In the genomic region with DNA sequence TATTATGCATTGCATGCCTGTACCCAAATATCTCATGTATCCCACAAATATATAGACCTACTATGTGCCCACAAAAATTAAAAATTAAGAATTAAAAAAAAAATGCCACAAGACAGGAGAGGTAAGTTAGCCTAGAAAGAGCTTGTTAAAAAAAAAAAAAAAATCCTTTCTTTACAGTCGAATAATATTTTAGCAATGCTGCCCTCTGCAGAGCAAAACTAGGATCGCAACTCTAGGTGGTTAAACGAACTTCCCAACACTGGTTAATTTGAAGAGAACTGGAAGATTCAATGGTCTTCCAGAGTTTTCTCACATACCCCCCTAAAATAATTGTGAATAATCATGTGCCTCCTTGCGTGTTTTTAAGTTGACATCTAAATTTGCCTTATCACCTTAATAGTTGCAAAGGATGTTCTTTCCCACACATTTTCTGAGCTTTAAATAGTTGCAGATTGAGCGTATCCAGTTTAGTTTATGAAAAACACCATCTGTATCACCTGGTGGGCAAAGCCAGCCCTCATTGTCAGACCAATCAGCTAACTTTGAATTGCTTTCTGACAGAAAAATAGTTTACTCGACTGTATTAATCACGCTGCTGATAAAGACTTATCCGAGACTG, we compare ENCODE assay signal across 8 cellular contexts. TPM values are rescaled to one million over a fixed set of nuclear protein-coding genes. Genes with fewer than 3 reads are reported as not detected.
DNase-seq lines count a peak whose midpoint lies in the region; ATAC-seq and TF ChIP-seq lines count a peak whose summit lies in the region.

No MANE protein-coding gene starts in this region.

- H2AFZ ChIP-seq in MM.1S (ENCODE audit: low read length) (no peak overlapping the region), hepatocyte (no peak overlapping the region)

- H3K27ac ChIP-seq in MM.1S (ENCODE audit: low read length) (no peak overlapping the region), hepatocyte (no peak overlapping the region)

- ATAC-seq in GM18909 (IDR thresholded peaks at IDR 0.05; ENCODE audit: poor library complexity, unreplicated experiment) (no peak), HG03175 (IDR thresholded peaks at IDR 0.05; ENCODE audit: unreplicated experiment) (no peak)

- peaks cover 2% of the 10 kb centered on the region; the same call in 1 of the 2 replicates for H3F3A ChIP-seq in MM.1S (ENCODE audit: insufficient read depth, low read length)

- H4K20me1 ChIP-seq in MM.1S (ENCODE audit: insufficient read depth, low read length): no peaks in the 10 kb centered on the region
- H4K20me1 ChIP-seq in hepatocyte (ENCODE audit: insufficient read depth, poor library complexity, severe bottlenecking): no peaks in the 10 kb centered on the region

- H3K9me3 ChIP-seq in MM.1S (replicated peaks; ENCODE audit: insufficient read depth, low read length): no peaks in the 10 kb centered on the region
- no peaks in the 10 kb centered on the region for H3K9me3 ChIP-seq in hepatocyte (ENCODE audit: low read depth)

- H3K9me2 ChIP-seq in MM.1S (replicated peaks; ENCODE audit: insufficient read depth, low read length) (no peaks in the 10 kb centered on the region), hepatocyte (replicated peaks; ENCODE audit: insufficient read depth) (no peaks in the 10 kb centered on the region)

- no peak overlapping the region for H3K9ac ChIP-seq in MM.1S (ENCODE audit: low read length)

- DNase-seq in DMS79 treated with DMSO at 0.1 percent for 48 hours (lab: John Stamatoyannopoulos, UW): peak; percentile 58
- peak; percentile 50 for DNase-seq in MM.1S
- peak; percentile 67 for DNase-seq in T follicular helper cell (ENCODE audit: low read depth)
- peak; percentile 6 for DNase-seq in amniotic stem cell (lab: John Stamatoyannopoulos, UW)
- peak; percentile 79 for DNase-seq in hepatocyte (ENCODE audit: low spot score)
- peak; percentile 70 for DNase-seq in stimulated activated CD4-positive, alpha-beta T cell treated with anti-CD3 and anti-CD28 coated beads, Interleukin-12 subunit alpha, Interleukin-12 subunit beta, amount 100 ng/mL, for 4 hours

- no peak overlapping the region for H3K4me3 ChIP-seq in MM.1S (ENCODE audit: low read length)
- no peak overlapping the region for H3K4me3 ChIP-seq in hepatocyte

- 44% methylated on average over 8 of the region's 8 CpGs for WGBS in hepatocyte (ENCODE audit: low lambda C conversion rate, missing lambda C conversion rate)

- TF ChIP-seq CTCF in MM.1S (IDR thresholded peaks at IDR 0.05; ENCODE audit: low read length) (peak; percentile 48), hepatocyte (IDR thresholded peaks at IDR 0.05; ENCODE audit: poor library complexity) (peak; percentile 85)

- H3K36me3 ChIP-seq in MM.1S (replicated peaks; ENCODE audit: insufficient read depth, low read length) (no peaks in the 10 kb centered on the region), hepatocyte (replicated peaks; ENCODE audit: insufficient read depth, low read depth) (no peaks in the 10 kb centered on the region)

- H3K27me3 ChIP-seq in MM.1S (replicated peaks; ENCODE audit: insufficient read depth, low read length): peaks cover 25% of the 10 kb centered on the region
- H3K27me3 ChIP-seq in hepatocyte: no peaks in the 10 kb centered on the region

- H3K4me2 ChIP-seq in MM.1S (ENCODE audit: low read depth, low read length) (no peak overlapping the region), hepatocyte (no peak overlapping the region)

- H3K79me2 ChIP-seq in MM.1S (ENCODE audit: low read length): no peaks in the 10 kb centered on the region
- H3K79me2 ChIP-seq in hepatocyte: no peaks in the 10 kb centered on the region

- H3K4me1 ChIP-seq in MM.1S (ENCODE audit: low read length) (peaks cover 15% of the 10 kb centered on the region), hepatocyte (ENCODE audit: insufficient read depth) (peaks cover 6% of the 10 kb centered on the region)

RNA-seq across cellular contexts. Expression of a gene that starts 47.4 kb away (rescaled TPM):
- 12.2 TPM in 2 replicates for total RNA-seq in hepatocyte
- 8.0 and 8.8 TPM in 2 replicates for polyA plus RNA-seq in hepatocyte

Comparison
In these comparisons a context has a peak if more than half of its experiments do, and no peak if none do; other contexts are left out.
1. DNase-seq: peak in every context shown above with its lines; median percentile 79 in hepatocyte; 70 in stimulated activated CD4-positive, alpha-beta T cell treated with anti-CD3 and anti-CD28 coated beads, Interleukin-12 subunit alpha, Interleukin-12 subunit beta, amount 100 ng/mL, for 4 hours; 67 in T follicular helper cell; 58 in DMS79 treated with DMSO at 0.1 percent for 48 hours; 50 in MM.1S; 6 in amniotic stem cell.